ENCODE assay signal across 1 cellular context in genomic region chr7:113100091-113100723, GRCh38.
TF ChIP-seq lines count a peak whose summit lies in the region.

No MANE protein-coding gene starts in this region.

TF ChIP-seq in HepG2, 621 proteins besides CTCF, POLR2A, EP300 and RAD21:
- TF ChIP-seq MTF2 (CRISPR knock-in tag; IDR thresholded peaks at IDR 0.05; ENCODE audit: borderline replicate concordance), result no peak
- TF ChIP-seq ZFP91 (CRISPR knock-in tag; IDR thresholded peaks at IDR 0.05; ENCODE audit: borderline replicate concordance), result no peak
- no peak for TF ChIP-seq ZNF784 (CRISPR knock-in tag; IDR thresholded peaks at IDR 0.05; ENCODE audit: borderline replicate concordance)
- no peak for TF ChIP-seq ZNF841 (CRISPR knock-in tag; IDR thresholded peaks at IDR 0.05; ENCODE audit: borderline replicate concordance)
- TF ChIP-seq ZNF333 (CRISPR knock-in tag; IDR thresholded peaks at IDR 0.05; ENCODE audit: borderline replicate concordance), result no peak
